In genomic region chr7:99720370-99721128, GRCh38 we compare ENCODE assay signal across 1 cellular context.
TF ChIP-seq lines count a peak whose summit lies in the region.

No MANE protein-coding gene starts in this region.

TF ChIP-seq in HepG2, 621 proteins besides CTCF, POLR2A, EP300 and RAD21 (continued from another document and continues in another):
- TF ChIP-seq TFE3 (CRISPR knock-in tag; IDR thresholded peaks at IDR 0.05) (peak; percentile 56; the same call in 1 of the 2 replicates), ETV5 (CRISPR knock-in tag; IDR thresholded peaks at IDR 0.05; ENCODE audit: borderline replicate concordance) (peak; percentile 91; the same call in 1 of the 2 replicates), ZBTB7B (CRISPR knock-in tag; IDR thresholded peaks at IDR 0.05) (0 out of 2 replicates have a peak, but pooled peaks have one; percentile 21), IKZF5 (CRISPR knock-in tag; IDR thresholded peaks at IDR 0.05) (peak; percentile 76), U2AF2 (IDR thresholded peaks at IDR 0.05; ENCODE audit: low read depth, low read length) (no peak), KAT8 (CRISPR knock-in tag; IDR thresholded peaks at IDR 0.05) (peak; percentile 65), ZGPAT (CRISPR knock-in tag; IDR thresholded peaks at IDR 0.05) (0 out of 2 replicates have a peak, but pooled peaks have one; percentile 48), KDM3A (CRISPR knock-in tag; IDR thresholded peaks at IDR 0.05; ENCODE audit: low read depth) (no peak), MEIS1 (CRISPR knock-in tag; IDR thresholded peaks at IDR 0.05; ENCODE audit: borderline replicate concordance) (0 out of 2 replicates have a peak, but pooled peaks have one; percentile 28), ZNF605 (CRISPR knock-in tag; IDR thresholded peaks at IDR 0.05) (peak; percentile 56; the same call in 1 of the 2 replicates), FOXO1 (CRISPR knock-in tag; IDR thresholded peaks at IDR 0.05) (peak; percentile 76; the same call in 1 of the 2 replicates), ATF2 (CRISPR knock-in tag; IDR thresholded peaks at IDR 0.05) (peak; percentile 61; the same call in 1 of the 2 replicates), ZBTB20 (CRISPR knock-in tag; IDR thresholded peaks at IDR 0.05; ENCODE audit: borderline replicate concordance, low read depth) (peak; percentile 38; the same call in 1 of the 2 replicates), MIXL1 (CRISPR knock-in tag; IDR thresholded peaks at IDR 0.05) (peak; percentile 84; the same call in 1 of the 2 replicates), ELF3 (CRISPR knock-in tag; IDR thresholded peaks at IDR 0.05) (peak; percentile 67; the same call in 1 of the 2 replicates), ZBTB43 (CRISPR knock-in tag; conservative IDR thresholded peaks at IDR 0.05) (no peak), GMEB1 (CRISPR knock-in tag; IDR thresholded peaks at IDR 0.05; ENCODE audit: borderline replicate concordance) (no peak), ZNF580 (CRISPR knock-in tag; IDR thresholded peaks at IDR 0.05; ENCODE audit: borderline replicate concordance, low read depth) (0 out of 2 replicates have a peak, but pooled peaks have one; percentile 41), ZKSCAN8 (CRISPR knock-in tag; IDR thresholded peaks at IDR 0.05; ENCODE audit: borderline replicate concordance) (peak; percentile 48; the same call in 1 of the 2 replicates), XRCC5 (optimal IDR thresholded peaks at IDR 0.05; ENCODE audit: low read length) (no peak), ZNF512 (CRISPR knock-in tag; IDR thresholded peaks at IDR 0.05) (no peak), ZNF232 (CRISPR knock-in tag; IDR thresholded peaks at IDR 0.05; ENCODE audit: borderline replicate concordance) (no peak), SALL1 (CRISPR knock-in tag; IDR thresholded peaks at IDR 0.05) (peak; percentile 81; the same call in 1 of the 2 replicates), KDM6A (CRISPR knock-in tag; IDR thresholded peaks at IDR 0.05; ENCODE audit: low read depth) (peak; percentile 42; the same call in 1 of the 2 replicates), FOXP1 (IDR thresholded peaks at IDR 0.05) (peak; percentile 34; the same call in 1 of the 2 replicates), FOXP1 (CRISPR knock-in tag; IDR thresholded peaks at IDR 0.05) (peak; percentile 93), MATR3 (CRISPR knock-in tag; IDR thresholded peaks at IDR 0.05) (no peak), ELF1 (CRISPR knock-in tag; IDR thresholded peaks at IDR 0.05) (0 out of 2 replicates have a peak, but pooled peaks have one; percentile 23), ZNF318 (CRISPR knock-in tag; IDR thresholded peaks at IDR 0.05) (no peak), ARID3A (IDR thresholded peaks at IDR 0.05; ENCODE audit: low read depth, low read length) (peak; percentile 61; the same call in 1 of the 2 replicates), HOXD1 (CRISPR knock-in tag; IDR thresholded peaks at IDR 0.05) (no peak), TBL1XR1 (IDR thresholded peaks at IDR 0.05; ENCODE audit: borderline replicate concordance, low read length, partially characterized antibody) (no peak)
